ENCODE assay signal across 28 cellular contexts in the genomic region with DNA sequence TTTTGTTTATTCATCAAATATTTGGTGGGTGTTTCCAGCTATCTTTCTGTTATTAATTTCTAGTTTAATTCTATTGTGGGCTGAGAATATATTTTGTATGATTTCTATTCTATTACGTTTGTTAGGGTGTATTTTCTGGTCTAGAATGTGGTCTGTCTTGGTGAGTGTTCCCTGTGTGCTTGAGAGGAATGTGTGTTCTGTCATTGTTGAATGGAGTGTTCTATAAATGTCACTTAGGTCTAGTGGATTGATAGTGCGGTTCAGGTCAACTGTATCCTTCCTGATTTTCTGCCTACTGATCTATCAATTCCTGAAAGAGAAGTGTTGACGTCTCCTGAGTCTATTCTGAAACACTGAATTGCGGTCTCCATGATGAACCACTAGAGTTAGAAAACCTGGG. TPM values are rescaled to one million over a fixed set of nuclear protein-coding genes. Genes with fewer than 3 reads are reported as not detected.
DNase-seq lines count a peak whose midpoint lies in the region; ATAC-seq and TF ChIP-seq lines count a peak whose summit lies in the region.
"Had no signal": no experiment of that assay in that cellular context is flagged by ENCODE, and none has a peak within 500 bp of the region (broad histone marks: within the 10 kb centered on the region; RNA-seq: fewer than 3 reads in every experiment).

No MANE protein-coding gene starts in this region.

- no peaks in the 10 kb centered on the region for H3K27me3 ChIP-seq in osteoblast (ENCODE audit: insufficient read depth, low read length)
- H3K27me3 ChIP-seq in tibial artery = no peaks in the 10 kb centered on the region
- H3K27me3 ChIP-seq: gastroesophageal sphincter, testis had no signal

- H3K27ac ChIP-seq in RWPE1 (peak overlapping the region; percentile 98), epithelial cell of prostate (peak overlapping the region; percentile 71), osteoblast (ENCODE audit: low read depth, low read length) (peak overlapping the region; percentile 74), tibial artery (peak overlapping the region; percentile 50 to 56)
- H3K27ac ChIP-seq: KMS-11, testis had no signal

- CTCF ChIA-PET in RWPE1 (lab: Yijun Ruan, JAX) = interaction anchor here (0.6 to 1.7 kb wide), 8 partner anchors 20 to 820 kb away, joined by 3 to 14 read pairs (median 4); no protein-coding TSS in a partner anchor

- peaks cover 80% of the 10 kb centered on the region for H3K79me2 ChIP-seq in osteoblast (ENCODE audit: insufficient read depth, low read length)

- DNase-seq in RWPE1 (ENCODE audit: low spot score) = no peak
- no peak for DNase-seq in epithelial cell of prostate (ENCODE audit: low read depth, low spot score)
- DNase-seq in osteoblast (ENCODE audit: insufficient read length, low spot score, missing footprints) = no peak
- DNase-seq in tibial artery = no peak
- DNase-seq in NCI-H446 treated with DMSO at 0.1 percent for 48 hours (lab: John Stamatoyannopoulos, UW) = no peak
- no peak for DNase-seq in mucosa of descending colon
- no peak for DNase-seq in lower leg skin (ENCODE audit: low spot score in 2 of 2)
- DNase-seq: activated naive CD4-positive, alpha-beta T cell treated with anti-CD3 and anti-CD28 coated beads for 36 hours; activated T-cell treated with anti-CD3 and anti-CD28 coated beads, Interleukin-2, amount 50 U/mL, for 4 hours; aorta; CD8-positive, alpha-beta memory T cell; effector CD4-positive, alpha-beta T cell; erythroblast; GF-D8; mesendoderm; naive thymus-derived CD4-positive, alpha-beta T cell; NCI-H1930; NCI-H2227 treated with DMSO at 0.1 percent for 48 hours; SIG-M5; testis had no signal

- intact Hi-C loops in tibial artery (cut with DNase I; ENCODE audit: low total_unique reads) = no loop called here
- intact Hi-C loops in mucosa of descending colon (cut with DNase I, micrococcal nuclease) = no loop called here
- intact Hi-C loops in lower leg skin (cut with DNase I; ENCODE audit: low total_unique reads) = no loop called here

- TF ChIP-seq CTCF in RWPE1 (conservative IDR thresholded peaks at IDR 0.05; ENCODE audit: low read depth) (no peak), osteoblast (IDR thresholded peaks at IDR 0.05; ENCODE audit: extremely low read depth, low read depth, low read length) (no peak), tibial artery (IDR thresholded peaks at IDR 0.05) (no peak), mucosa of descending colon (IDR thresholded peaks at IDR 0.05) (no peak), lower leg skin (IDR thresholded peaks at IDR 0.05) (no peak)

- H3K36me3 ChIP-seq in osteoblast (ENCODE audit: insufficient read depth, low read length) (peaks cover 5% of the 10 kb centered on the region), tibial artery (no peaks in the 10 kb centered on the region), mucosa of descending colon (ENCODE audit: low read depth) (no peaks in the 10 kb centered on the region)

- H4K20me1 ChIP-seq in osteoblast (ENCODE audit: insufficient read depth, low read length) = peaks cover 28% of the 10 kb centered on the region

- H3K4me2 ChIP-seq in osteoblast (ENCODE audit: insufficient read depth, low read length) = no peak overlapping the region
- H3K4me2 ChIP-seq: KMS-11 had no signal

- WGBS in lower leg skin, 2 donors = 88 to 90% methylated on average over 4 of the region's 4 CpGs

- H3K4me1 ChIP-seq in osteoblast (ENCODE audit: insufficient read depth, low read length) = peaks cover 30% of the 10 kb centered on the region
- H3K4me1 ChIP-seq in tibial artery = peaks cover 0 to 75% (median 34%) of the 10 kb centered on the region in 4 donors
- no peaks in the 10 kb centered on the region for H3K4me1 ChIP-seq in mucosa of descending colon (ENCODE audit: low read depth)

- no peaks in the 10 kb centered on the region for H3K9me3 ChIP-seq in osteoblast (ENCODE audit: low read depth, low read length)
- H3K9me3 ChIP-seq in tibial artery = no peaks in the 10 kb centered on the region
- H3K9me3 ChIP-seq in mucosa of descending colon = no peaks in the 10 kb centered on the region
- H3K9me3 ChIP-seq: gastroesophageal sphincter, testis had no signal

- no peak for ATAC-seq in HG03457 (IDR thresholded peaks at IDR 0.05; ENCODE audit: unreplicated experiment)
- no peak for ATAC-seq in mucosa of descending colon
- ATAC-seq: activated T-cell treated with anti-CD3 and anti-CD28 coated beads, Interleukin-2, amount 50 U/mL, for 4 hours had no signal

- no peak overlapping the region for H3K4me3 ChIP-seq in osteoblast (ENCODE audit: insufficient read depth, low read length)
- H3K4me3 ChIP-seq in tibial artery = no peak overlapping the region
- H3K4me3 ChIP-seq in mucosa of descending colon = no peak overlapping the region
- no peak overlapping the region for H3K4me3 ChIP-seq in lower leg skin (ENCODE audit: low read depth, poor library complexity, severe bottlenecking)
- H3K4me3 ChIP-seq: gastroesophageal sphincter, testis had no signal

- H2AFZ ChIP-seq in osteoblast (ENCODE audit: low read length) = no peak overlapping the region

- TF ChIP-seq POLR2A in lower leg skin (IDR thresholded peaks at IDR 0.05) = no peak

- POLR2A ChIA-PET in RWPE1 (lab: Yijun Ruan, JAX; ENCODE audit: low non-redundant PET) = interaction anchor here (1.1 kb wide), 1 partner anchor 21 kb away, joined by 4 read pairs; no protein-coding TSS in a partner anchor

RNA-seq across cellular contexts. Expression of a gene that starts 8.5 kb away (rescaled TPM):
- total RNA-seq in osteoblast (392 and 413 TPM in 2 replicates), mucosa of descending colon (100 to 1,000 TPM in 1 of 3 donors, 10 to 100 TPM in 2; 11.0 to 122 (median 28.9) TPM), lower leg skin (100 to 1,000 TPM in 1 of 4 donors, 10 to 100 TPM in 3; 71.0 to 113 (median 84.1) TPM)
- total RNA-seq: activated CD8-positive, alpha-beta memory T cell treated with anti-CD3 and anti-CD28 coated beads for 36 hours; activated naive CD4-positive, alpha-beta T cell treated with anti-CD3 and anti-CD28 coated beads for 36 hours; OCI-LY7; T-helper 1 cell treated with Interleukin-12 subunit alpha and Interleukin-12 subunit beta and Interleukin-4 antibody, amounts not matched to agents 30 ng/mL and 1 ng/mL, for 36 hours had no signal

RNA-seq across cellular contexts. Expression of a gene that starts 15.4 kb away (rescaled TPM):
- total RNA-seq in osteoblast (not detected in 2 replicates), mucosa of descending colon (not detected), lower leg skin (not detected)
- total RNA-seq: activated CD8-positive, alpha-beta memory T cell treated with anti-CD3 and anti-CD28 coated beads for 36 hours; activated naive CD4-positive, alpha-beta T cell treated with anti-CD3 and anti-CD28 coated beads for 36 hours; activated T-cell treated with anti-CD3 and anti-CD28 coated beads, Interleukin-2, amount 50 U/mL, for 4 hours; aorta; CD8-positive, alpha-beta memory T cell; gastroesophageal sphincter; kidney epithelial cell; naive thymus-derived CD4-positive, alpha-beta T cell; occipital lobe; OCI-LY7; T-helper 1 cell treated with Interleukin-12 subunit alpha and Interleukin-12 subunit beta and Interleukin-4 antibody, amounts not matched to agents 30 ng/mL and 1 ng/mL, for 36 hours had no signal
